22 cellular contexts compared by ENCODE assay signal in the genomic region with DNA sequence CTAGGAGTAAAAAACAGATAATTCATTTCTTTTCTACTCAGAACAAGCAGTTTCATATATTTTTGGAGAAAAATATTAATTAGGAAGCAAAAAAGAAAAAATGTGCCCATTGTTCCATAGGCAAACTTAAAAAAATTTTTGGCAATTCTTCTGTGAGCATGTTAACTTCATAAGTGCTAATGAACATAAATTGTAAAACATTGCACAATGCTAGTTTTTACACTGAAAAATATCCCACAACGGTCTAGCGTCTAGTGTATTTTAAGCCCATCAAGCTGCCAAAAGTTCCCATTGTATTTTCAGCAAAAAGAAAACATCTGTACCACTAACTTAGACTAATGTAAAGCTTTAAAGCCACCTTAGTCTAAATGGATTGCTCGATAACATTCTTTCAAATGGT. TPM values are rescaled to one million over a fixed set of nuclear protein-coding genes. Genes with fewer than 3 reads are reported as not detected.
DNase-seq lines count a peak whose midpoint lies in the region; ATAC-seq, FAIRE-seq and TF ChIP-seq lines count a peak whose summit lies in the region.
"Had no signal": no experiment of that assay in that cellular context is flagged by ENCODE, and none has a peak within 500 bp of the region (broad histone marks: within the 10 kb centered on the region; RNA-seq: fewer than 3 reads in every experiment).

No MANE protein-coding gene starts in this region.

- H3K27me3 ChIP-seq in HUES48 (ENCODE audit: control insufficient read depth, insufficient read depth, low read length) (peaks cover 43% of the 10 kb centered on the region), iPS-20b (ENCODE audit: insufficient read depth, low read length) (peaks cover 30% of the 10 kb centered on the region), vagina (no peaks in the 10 kb centered on the region)

- TF ChIP-seq EP300 in A549 (IDR thresholded peaks at IDR 0.05), result no peak

- no peak for TF ChIP-seq CTCF in A549 (IDR thresholded peaks at IDR 0.05)
- TF ChIP-seq CTCF in vagina (IDR thresholded peaks at IDR 0.05), result no peak

- H3K27ac ChIP-seq in A549 (no peak overlapping the region), HUES48 (ENCODE audit: low read depth, low read length) (no peak overlapping the region), SK-N-MC (no peak overlapping the region), iPS-20b (ENCODE audit: low read length) (no peak overlapping the region), vagina (no peak overlapping the region)
- H3K27ac ChIP-seq: BLaER1 had no signal

- H3K9ac ChIP-seq in HUES48 (ENCODE audit: low read depth, low read length) (no peak overlapping the region), SK-N-MC (ENCODE audit: insufficient read length) (no peak overlapping the region), iPS-20b (ENCODE audit: low read depth, low read length) (peak overlapping the region; percentile 82; the same call in 1 of the 2 replicates)
- H3K9ac ChIP-seq: BLaER1 had no signal

- ATAC-seq in A549, result no peak
- ATAC-seq: Right ventricle myocardium inferior, T-cell had no signal

- CTCF ChIA-PET in A549 (lab: Yijun Ruan, JAX), result interaction anchor here (1.0 to 37.7 kb wide), 7 partner anchors 9 to 150 kb away, joined by 3 to 2512 read pairs (median 16); partner anchors contain the start of genes ARPC5L, OLFML2A, RPL35 and WDR38

- H3K36me3 ChIP-seq in HUES48 (ENCODE audit: control insufficient read depth, insufficient read depth, low read length) (no peaks in the 10 kb centered on the region), SK-N-MC (ENCODE audit: insufficient read depth, low read length) (no peaks in the 10 kb centered on the region), iPS-20b (ENCODE audit: insufficient read depth, low read depth, low read length) (no peaks in the 10 kb centered on the region), vagina (no peaks in the 10 kb centered on the region)
- H3K36me3 ChIP-seq: BLaER1 had no signal

- no peak for TF ChIP-seq RAD21 in A549 (conservative IDR thresholded peaks at IDR 0.05 in 1 of 2, IDR thresholded peaks at IDR 0.05 in 1 of 2)

- peaks cover 25% of the 10 kb centered on the region; the same call in 2 of the 3 replicates for H3K4me1 ChIP-seq in A549
- peaks cover 60% of the 10 kb centered on the region for H3K4me1 ChIP-seq in HUES48 (ENCODE audit: control insufficient read depth, insufficient read depth, low read length)
- H3K4me1 ChIP-seq in iPS-20b (ENCODE audit: insufficient read depth, low read length), result peaks cover 55% of the 10 kb centered on the region; the same call in 1 of the 2 replicates
- H3K4me1 ChIP-seq in vagina, result peaks cover 26% of the 10 kb centered on the region

- no peaks in the 10 kb centered on the region for H3K9me3 ChIP-seq in A549
- no peaks in the 10 kb centered on the region for H3K9me3 ChIP-seq in HUES48 (ENCODE audit: control insufficient read depth, insufficient read depth, low read length)
- no peaks in the 10 kb centered on the region for H3K9me3 ChIP-seq in SK-N-MC (ENCODE audit: low read depth, low read length)
- H3K9me3 ChIP-seq in iPS-20b (ENCODE audit: insufficient read depth, low read depth, low read length), result no peaks in the 10 kb centered on the region
- no peaks in the 10 kb centered on the region for H3K9me3 ChIP-seq in vagina
- H3K9me3 ChIP-seq: BLaER1 had no signal

- H3K4me3 ChIP-seq in A549 (no peak overlapping the region), HUES48 (ENCODE audit: low read depth, low read length) (peak overlapping the region; percentile 78; the same call in 1 of the 2 replicates), SK-N-MC (peak overlapping the region; percentile 87), iPS-20b (ENCODE audit: low read length) (peak overlapping the region; percentile 71), vagina (no peak overlapping the region)
- H3K4me3 ChIP-seq: BLaER1 had no signal

- TF ChIP-seq POLR2A in A549 (IDR thresholded peaks at IDR 0.05; ENCODE audit: low read length), result no peak
- no peak for TF ChIP-seq POLR2A in vagina (IDR thresholded peaks at IDR 0.05)

- DNase-seq in A549 (ENCODE audit: low read depth in 1 of 2, low spot score in 1 of 2) (no peak), SK-N-MC (ENCODE audit: low read depth, low spot score) (no peak), vagina (ENCODE audit: extremely low spot score in 2 of 2) (no peak), T-helper 9 cell (no peak), NCI-H1092 (lab: John Stamatoyannopoulos, UW) (no peak)
- no peak for DNase-seq in activated CD4-positive, CD25-positive, alpha-beta regulatory T cell treated with anti-CD3 and anti-CD28 coated beads, Interleukin-2, amount 50 U/mL, for 72 hours
- DNase-seq: activated CD4-positive, alpha-beta T cell treated with anti-CD3 and anti-CD28 coated beads, Interleukin-2, amount 50 U/mL, for 1 hour; activated effector memory CD4-positive, alpha-beta T cell treated with anti-CD3 and anti-CD28 coated beads, Interleukin-2, amount 50 U/mL, for 16 hours; cortex of kidney; EL; GOT3; NCI-H1417; NCI-H510A treated with DMSO at 0.1 percent for 48 hours; nucleus accumbens; T-cell had no signal

- FAIRE-seq in A549 (lab: Jason Lieb, UNC), result no peak
- FAIRE-seq: bronchial epithelial cell, endothelial cell of umbilical vein, islet of Langerhans had no signal

- WGBS in A549 (ENCODE audit: missing lambda C conversion rate), result 88% methylated on average over 3 of the region's 3 CpGs

- H3K4me2 ChIP-seq in A549, result peak overlapping the region; percentile 93; the same call in 1 of the 3 replicates
- H3K4me2 ChIP-seq: BLaER1 had no signal

- POLR2A ChIA-PET in A549 (lab: Yijun Ruan, JAX), result interaction anchor here (1.1 kb wide), 1 partner anchor 94 kb away, joined by 6 read pairs; the partner anchor contains the start of gene ARPC5L

- intact Hi-C loops in vagina (cut with DNase I), result no loop called here

TF ChIP-seq in A549, 52 proteins besides CTCF, POLR2A, EP300 and RAD21 (continues in another document):
- TF ChIP-seq RCOR1 (IDR thresholded peaks at IDR 0.05; ENCODE audit: low read depth, low read length), result no peak
- TF ChIP-seq NPAS2 (CRISPR knock-in tag; IDR thresholded peaks at IDR 0.05; ENCODE audit: borderline replicate concordance), result no peak
- TF ChIP-seq TFCP2L1 (CRISPR knock-in tag; IDR thresholded peaks at IDR 0.05), result no peak
- TF ChIP-seq, protein P1, sequence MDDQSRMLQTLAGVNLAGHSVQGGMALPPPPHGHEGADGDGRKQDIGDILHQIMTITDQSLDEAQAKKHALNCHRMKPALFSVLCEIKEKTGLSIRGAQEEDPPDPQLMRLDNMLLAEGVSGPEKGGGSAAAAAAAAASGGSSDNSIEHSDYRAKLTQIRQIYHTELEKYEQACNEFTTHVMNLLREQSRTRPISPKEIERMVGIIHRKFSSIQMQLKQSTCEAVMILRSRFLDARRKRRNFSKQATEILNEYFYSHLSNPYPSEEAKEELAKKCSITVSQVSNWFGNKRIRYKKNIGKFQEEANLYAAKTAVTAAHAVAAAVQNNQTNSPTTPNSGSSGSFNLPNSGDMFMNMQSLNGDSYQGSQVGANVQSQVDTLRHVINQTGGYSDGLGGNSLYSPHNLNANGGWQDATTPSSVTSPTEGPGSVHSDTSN (IDR thresholded peaks at IDR 0.05), result no peak
- TF ChIP-seq RNF2 (IDR thresholded peaks at IDR 0.05; ENCODE audit: borderline replicate concordance, low read depth), result no peak
- TF ChIP-seq, protein P2, sequence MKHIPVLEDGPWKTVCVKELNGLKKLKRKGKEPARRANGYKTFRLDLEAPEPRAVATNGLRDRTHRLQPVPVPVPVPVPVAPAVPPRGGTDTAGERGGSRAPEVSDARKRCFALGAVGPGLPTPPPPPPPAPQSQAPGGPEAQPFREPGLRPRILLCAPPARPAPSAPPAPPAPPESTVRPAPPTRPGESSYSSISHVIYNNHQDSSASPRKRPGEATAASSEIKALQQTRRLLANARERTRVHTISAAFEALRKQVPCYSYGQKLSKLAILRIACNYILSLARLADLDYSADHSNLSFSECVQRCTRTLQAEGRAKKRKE (CRISPR knock-in tag; IDR thresholded peaks at IDR 0.05; ENCODE audit: low read depth), result no peak
- no peak for TF ChIP-seq NFE2L2 (conservative IDR thresholded peaks at IDR 0.05; ENCODE audit: low read length)
- TF ChIP-seq RARB (CRISPR knock-in tag; IDR thresholded peaks at IDR 0.05), result no peak
- no peak for TF ChIP-seq TP53 (CRISPR knock-in tag; IDR thresholded peaks at IDR 0.05)
- no peak for TF ChIP-seq ZSCAN20 (CRISPR knock-in tag; IDR thresholded peaks at IDR 0.05)
- no peak for TF ChIP-seq CHD4 (IDR thresholded peaks at IDR 0.05; ENCODE audit: borderline replicate concordance)
- no peak for TF ChIP-seq POLR2AphosphoS2 (conservative IDR thresholded peaks at IDR 0.05; ENCODE audit: low read length)
- no peak for TF ChIP-seq RFX5 (IDR thresholded peaks at IDR 0.05)
- TF ChIP-seq SREBF2 (IDR thresholded peaks at IDR 0.05), result no peak
- TF ChIP-seq HES2 (IDR thresholded peaks at IDR 0.05), result no peak
- TF ChIP-seq GATA3 (IDR thresholded peaks at IDR 0.05; ENCODE audit: borderline replicate concordance), result no peak
- TF ChIP-seq ESRRA (IDR thresholded peaks at IDR 0.05; ENCODE audit: borderline replicate concordance, low read length), result no peak
- TF ChIP-seq MAX (IDR thresholded peaks at IDR 0.05), result no peak

RNA-seq across cellular contexts. Expression of gene NR6A1, which starts 2.8 kb away (rescaled TPM):
- 3.3 and 4.1 TPM in 2 replicates for polyA plus RNA-seq in A549 (2011; rRNA removed)
- 1.1 and 1.3 TPM in 2 replicates for polyA plus RNA-seq in A549 (2012; cell fraction: cytosol; rRNA removed)
- 4.7 and 6.2 TPM in 2 replicates for polyA plus RNA-seq in A549 (2012; cell fraction: nucleus; rRNA removed)
- 1.7 to 1.8 TPM (median 1.7 TPM) in 3 replicates for polyA plus RNA-seq in A549 (2017; fragmentation: RNase III; extraction: RNeasy Plus Mini Kit Qiagen cat#74134 plus additional on column Dnase treatment)
- 9.3 and 15.1 TPM in 2 replicates for polyA minus RNA-seq in A549 (2011; rRNA and poly(A)+ RNA removed)
- total RNA-seq in vagina, result 1.2 TPM

RNA-seq across cellular contexts. Expression of gene OLFML2A, which starts 8.7 kb away (rescaled TPM):
- polyA plus RNA-seq in A549 (2011; rRNA removed), result 8.2 and 11.8 TPM in 2 replicates
- 6.8 and 12.1 TPM in 2 replicates for polyA plus RNA-seq in A549 (2012; cell fraction: cytosol; rRNA removed)
- polyA plus RNA-seq in A549 (2012; cell fraction: nucleus; rRNA removed), result 14.9 and 16.6 TPM in 2 replicates
- 11.3 to 16.2 TPM (median 14.5 TPM) in 3 replicates for polyA plus RNA-seq in A549 (2017; fragmentation: RNase III; extraction: RNeasy Plus Mini Kit Qiagen cat#74134 plus additional on column Dnase treatment)
- polyA minus RNA-seq in A549 (2011; rRNA and poly(A)+ RNA removed), result 10.8 and 11.7 TPM in 2 replicates
- total RNA-seq in vagina, result 39.3 TPM

Comparison
In these comparisons a context has a peak if more than half of its experiments do, and no peak if none do; other contexts are left out.
1. H3K4me3 ChIP-seq: peak in HUES48 (single experiment), SK-N-MC (single experiment) and iPS-20b (single experiment); none in A549 (single experiment) and vagina (0 of 2).